ENCODE assay signal across 27 cellular contexts in genomic region chr2:75580606-75581005, GRCh38.
"Had no signal": no experiment of that assay in that cellular context is flagged by ENCODE, and none has a peak within 500 bp of the region (broad histone marks: within the 10 kb centered on the region; RNA-seq: fewer than 3 reads in every experiment).

No MANE protein-coding gene starts in this region.

- H3K27me3 ChIP-seq: colonic mucosa, esophagus muscularis mucosa, esophagus squamous epithelium, foreskin keratinocyte, gastrocnemius medialis, gastroesophageal sphincter, heart left ventricle, heart right ventricle had no signal

- H3K27ac ChIP-seq: colonic mucosa, coronary artery, dorsolateral prefrontal cortex, epithelial cell of prostate, esophagus muscularis mucosa, esophagus squamous epithelium, foreskin keratinocyte, gastrocnemius medialis, gastroesophageal sphincter, heart left ventricle, heart right ventricle had no signal

- H3K4me1 ChIP-seq: colonic mucosa, esophagus muscularis mucosa, esophagus squamous epithelium, foreskin keratinocyte, gastrocnemius medialis, gastroesophageal sphincter, heart left ventricle, heart right ventricle had no signal

- H3K36me3 ChIP-seq: colonic mucosa, esophagus muscularis mucosa, esophagus squamous epithelium, gastrocnemius medialis, gastroesophageal sphincter, heart left ventricle, heart right ventricle had no signal

- FAIRE-seq: colon, endometrium, endothelial cell of umbilical vein, frontal cortex had no signal

- H3K9me3 ChIP-seq: colonic mucosa, esophagus squamous epithelium, gastrocnemius medialis had no signal

- H3K4me3 ChIP-seq: colonic mucosa, coronary artery, dorsolateral prefrontal cortex, esophagus muscularis mucosa, esophagus squamous epithelium, gastrocnemius medialis, gastroesophageal sphincter, heart left ventricle, heart right ventricle had no signal

- DNase-seq: colonic mucosa; cortex of kidney; dermis blood vessel endothelial cell; dorsolateral prefrontal cortex; effector CD4-positive, alpha-beta T cell; effector CD8-positive, alpha-beta T cell; effector memory CD4-positive, alpha-beta T cell; effector memory CD8-positive, alpha-beta T cell; endodermal cell; erythroblast; esophagus squamous epithelium; foreskin fibroblast; foreskin keratinocyte; foreskin melanocyte; gastrocnemius medialis; glutamatergic neuron; head of caudate nucleus; heart left ventricle; heart right ventricle had no signal
